ENCODE assay signal across 11 cellular contexts in the genomic region with DNA sequence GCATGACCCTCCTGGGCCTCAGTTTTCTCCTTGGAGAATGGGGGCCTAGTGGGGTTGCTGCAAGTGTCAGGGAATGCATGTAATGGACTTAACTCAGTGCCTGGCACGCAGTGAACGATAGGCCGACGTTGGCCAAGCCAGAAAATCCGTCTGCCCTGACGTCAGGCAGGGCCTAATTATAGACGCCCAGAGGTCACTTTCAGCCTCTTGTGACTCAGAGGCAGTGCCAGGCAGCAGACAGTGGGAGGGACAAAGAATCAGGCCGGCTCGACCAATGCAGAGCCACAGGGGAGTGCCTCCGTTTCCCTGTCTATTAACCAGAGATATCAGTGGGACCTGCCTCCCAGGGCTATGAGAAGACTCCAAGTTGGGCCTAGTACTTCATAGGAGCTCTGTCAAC.
A peak's percentile ranks its signal among the peaks of the same experiment; 100 is the strongest.
DNase-seq lines count a peak whose midpoint lies in the region; ATAC-seq and TF ChIP-seq lines count a peak whose summit lies in the region.
"Had no signal": no experiment of that assay in that cellular context is flagged by ENCODE, and none has a peak within 500 bp of the region (broad histone marks: within the 10 kb centered on the region; RNA-seq: fewer than 3 reads in every experiment).

No MANE protein-coding gene starts in this region.

- H3K4me2 ChIP-seq in GM23338: no peak overlapping the region

- no peak overlapping the region for H3K4me3 ChIP-seq in stomach
- H3K4me3 ChIP-seq in CD8-positive, alpha-beta T cell (ENCODE audit: low read depth, low read length): no peak overlapping the region
- no peak overlapping the region for H3K4me3 ChIP-seq in GM23338
- H3K4me3 ChIP-seq: GM12878, spleen had no signal

- H3K9me3 Mint-ChIP-seq in HFFc6 (no peaks in the 10 kb centered on the region; the same call in 1 of the 2 replicates), GM23338 (no peaks in the 10 kb centered on the region)
- H3K9me3 Mint-ChIP-seq in CD8-positive, alpha-beta T cell: no peaks in the 10 kb centered on the region
- peaks cover 0 to 6% of the 10 kb centered on the region in 2 donors for H3K9me3 Mint-ChIP-seq in stimulated activated naive B cell treated with anti-CD40 and anti-IgM and Interleukin-4, amounts not matched to agents 10 μg/mL and 1 μg/mL and 100 μg/mL, for 72 hours

- H3K27me3 Mint-ChIP-seq in HFFc6 (ENCODE audit: insufficient read depth) (peaks cover 7% of the 10 kb centered on the region; the same call in 1 of the 2 replicates), GM23338 (ENCODE audit: insufficient read depth, low read depth, poor library complexity) (no peaks in the 10 kb centered on the region)
- peaks cover 11% of the 10 kb centered on the region for H3K27me3 Mint-ChIP-seq in CD8-positive, alpha-beta T cell (ENCODE audit: low read depth)
- H3K27me3 Mint-ChIP-seq in stimulated activated naive B cell treated with anti-CD40 and anti-IgM and Interleukin-4, amounts not matched to agents 10 μg/mL and 1 μg/mL and 100 μg/mL, for 72 hours: no peaks in the 10 kb centered on the region

- H3K9me3 ChIP-seq in stomach: no peaks in the 10 kb centered on the region
- H3K9me3 ChIP-seq in CD8-positive, alpha-beta T cell (ENCODE audit: low read length): no peaks in the 10 kb centered on the region

- no peaks in the 10 kb centered on the region for H3K9me2 ChIP-seq in GM23338 (ENCODE audit: insufficient read depth)

- intact Hi-C loops in left colon (cut with DNase I, micrococcal nuclease) (no loop called here), stomach (cut with DNase I; ENCODE audit: low total_unique reads) (no loop called here)
- intact Hi-C loops in CD8-positive, alpha-beta T cell (cut with DNase I, micrococcal nuclease): no loop called here

- peaks cover 18% of the 10 kb centered on the region for H3K79me2 ChIP-seq in GM23338 (replicated peaks; ENCODE audit: insufficient read depth)

- CTCF ChIA-PET in CD8-positive, alpha-beta T cell (lab: Charles Lee): no interaction called here

- peaks cover 13 to 30% (median 24%) of the 10 kb centered on the region in 4 donors for H3K4me1 ChIP-seq in stomach
- no peaks in the 10 kb centered on the region for H3K4me1 ChIP-seq in CD8-positive, alpha-beta T cell (ENCODE audit: insufficient read depth, low read length)
- H3K4me1 ChIP-seq in GM23338 (ENCODE audit: insufficient read depth): peaks cover 6% of the 10 kb centered on the region; the same call in 1 of the 2 replicates

- H3K4me3 Mint-ChIP-seq in HFFc6 (no peak overlapping the region), GM23338 (no peak overlapping the region)
- no peak overlapping the region for H3K4me3 Mint-ChIP-seq in CD8-positive, alpha-beta T cell
- H3K4me3 Mint-ChIP-seq in stimulated activated naive B cell treated with anti-CD40 and anti-IgM and Interleukin-4, amounts not matched to agents 10 μg/mL and 1 μg/mL and 100 μg/mL, for 72 hours: no peak overlapping the region

- peak; percentile 95 for TF ChIP-seq EP300 in stomach (IDR thresholded peaks at IDR 0.05)

- H4K20me1 ChIP-seq in GM23338 (replicated peaks; ENCODE audit: insufficient read depth): peaks cover 21% of the 10 kb centered on the region

- H3K27me3 ChIP-seq in stomach: no peaks in the 10 kb centered on the region
- H3K27me3 ChIP-seq in CD8-positive, alpha-beta T cell (ENCODE audit: insufficient read depth, low read length): no peaks in the 10 kb centered on the region
- no peaks in the 10 kb centered on the region for H3K27me3 ChIP-seq in GM23338 (ENCODE audit: insufficient read depth)
- H3K27me3 ChIP-seq: spleen had no signal

- DNase-seq in HFFc6 (peak; percentile 64), cerebellar cortex (ENCODE audit: low spot score) (peak; percentile 2), left colon (peak; percentile 20 to 61), stomach (peak; percentile 87), GM23338 (ENCODE audit: low spot score) (no peak), GF-D8 (lab: John Stamatoyannopoulos, UW) (no peak)
- no peak for DNase-seq in CD8-positive, alpha-beta T cell
- DNase-seq in stimulated activated naive B cell treated with anti-CD40 and anti-IgM and Interleukin-4, amounts not matched to agents 10 μg/mL and 1 μg/mL and 100 μg/mL, for 72 hours: no peak
- DNase-seq: cortex of kidney, spleen had no signal

- ATAC-seq in left colon: peak; percentile 37
- no peak for ATAC-seq in CD8-positive, alpha-beta T cell
- ATAC-seq in stimulated activated naive B cell treated with anti-CD40 and anti-IgM and Interleukin-4, amounts not matched to agents 10 μg/mL and 1 μg/mL and 100 μg/mL, for 72 hours (replicated peaks): no peak
- no peak for ATAC-seq in GM23338
- ATAC-seq: GM12878 had no signal

- no peak for TF ChIP-seq POLR2A in stomach (IDR thresholded peaks at IDR 0.05)

- peak overlapping the region; percentile 80 to 90 (median 82) for H3K27ac ChIP-seq in stomach
- H3K27ac ChIP-seq in CD8-positive, alpha-beta T cell (ENCODE audit: low read depth, low read length): no peak overlapping the region
- no peak overlapping the region for H3K27ac ChIP-seq in GM23338 (ENCODE audit: low read depth)

- H2AFZ ChIP-seq in GM23338: no peak overlapping the region

- peaks cover 17% of the 10 kb centered on the region; the same call in 1 of the 2 replicates for H3F3A ChIP-seq in GM23338 (replicated peaks; ENCODE audit: low read depth)

- H3K4me1 Mint-ChIP-seq in HFFc6 (ENCODE audit: low read depth): peaks cover 13% of the 10 kb centered on the region
- H3K4me1 Mint-ChIP-seq in CD8-positive, alpha-beta T cell (ENCODE audit: low read depth): no peaks in the 10 kb centered on the region
- no peaks in the 10 kb centered on the region for H3K4me1 Mint-ChIP-seq in stimulated activated naive B cell treated with anti-CD40 and anti-IgM and Interleukin-4, amounts not matched to agents 10 μg/mL and 1 μg/mL and 100 μg/mL, for 72 hours
- peaks cover 18% of the 10 kb centered on the region for H3K4me1 Mint-ChIP-seq in GM23338

- POLR2A ChIA-PET in CD8-positive, alpha-beta T cell (lab: Charles Lee): no interaction called here

- H3K27ac Mint-ChIP-seq in HFFc6: peak overlapping the region; percentile 53; the same call in 1 of the 2 replicates
- no peak overlapping the region for H3K27ac Mint-ChIP-seq in CD8-positive, alpha-beta T cell
- no peak overlapping the region for H3K27ac Mint-ChIP-seq in stimulated activated naive B cell treated with anti-CD40 and anti-IgM and Interleukin-4, amounts not matched to agents 10 μg/mL and 1 μg/mL and 100 μg/mL, for 72 hours
- H3K27ac Mint-ChIP-seq in GM23338: no peak overlapping the region

- no peak for TF ChIP-seq CTCF in HFFc6 (IDR thresholded peaks at IDR 0.05)
- no peak for TF ChIP-seq CTCF in stomach (IDR thresholded peaks at IDR 0.05)
- TF ChIP-seq CTCF in CD8-positive, alpha-beta T cell (IDR thresholded peaks at IDR 0.05): no peak
- TF ChIP-seq CTCF in GM23338 (conservative IDR thresholded peaks at IDR 0.05; ENCODE audit: low read depth in 2 of 2): no peak

- no peaks in the 10 kb centered on the region for H3K36me3 Mint-ChIP-seq in HFFc6 (ENCODE audit: low read depth)
- no peaks in the 10 kb centered on the region for H3K36me3 Mint-ChIP-seq in CD8-positive, alpha-beta T cell
- H3K36me3 Mint-ChIP-seq in stimulated activated naive B cell treated with anti-CD40 and anti-IgM and Interleukin-4, amounts not matched to agents 10 μg/mL and 1 μg/mL and 100 μg/mL, for 72 hours: no peaks in the 10 kb centered on the region
- peaks cover 38% of the 10 kb centered on the region for H3K36me3 Mint-ChIP-seq in GM23338 (ENCODE audit: low read depth)

- H3K36me3 ChIP-seq in stomach (no peaks in the 10 kb centered on the region), GM23338 (ENCODE audit: insufficient read depth) (peaks cover 5% of the 10 kb centered on the region)
- H3K36me3 ChIP-seq in CD8-positive, alpha-beta T cell (ENCODE audit: insufficient read depth, low read length): no peaks in the 10 kb centered on the region
- H3K36me3 ChIP-seq: spleen had no signal

- WGBS in stomach, 5 donors: 14 to 36% (median 29%) methylated on average over 10 of the region's 10 CpGs

TF ChIP-seq in GM23338, 12 proteins besides CTCF, POLR2A, EP300 and RAD21 (continues in another document):
- TF ChIP-seq, protein P1, sequence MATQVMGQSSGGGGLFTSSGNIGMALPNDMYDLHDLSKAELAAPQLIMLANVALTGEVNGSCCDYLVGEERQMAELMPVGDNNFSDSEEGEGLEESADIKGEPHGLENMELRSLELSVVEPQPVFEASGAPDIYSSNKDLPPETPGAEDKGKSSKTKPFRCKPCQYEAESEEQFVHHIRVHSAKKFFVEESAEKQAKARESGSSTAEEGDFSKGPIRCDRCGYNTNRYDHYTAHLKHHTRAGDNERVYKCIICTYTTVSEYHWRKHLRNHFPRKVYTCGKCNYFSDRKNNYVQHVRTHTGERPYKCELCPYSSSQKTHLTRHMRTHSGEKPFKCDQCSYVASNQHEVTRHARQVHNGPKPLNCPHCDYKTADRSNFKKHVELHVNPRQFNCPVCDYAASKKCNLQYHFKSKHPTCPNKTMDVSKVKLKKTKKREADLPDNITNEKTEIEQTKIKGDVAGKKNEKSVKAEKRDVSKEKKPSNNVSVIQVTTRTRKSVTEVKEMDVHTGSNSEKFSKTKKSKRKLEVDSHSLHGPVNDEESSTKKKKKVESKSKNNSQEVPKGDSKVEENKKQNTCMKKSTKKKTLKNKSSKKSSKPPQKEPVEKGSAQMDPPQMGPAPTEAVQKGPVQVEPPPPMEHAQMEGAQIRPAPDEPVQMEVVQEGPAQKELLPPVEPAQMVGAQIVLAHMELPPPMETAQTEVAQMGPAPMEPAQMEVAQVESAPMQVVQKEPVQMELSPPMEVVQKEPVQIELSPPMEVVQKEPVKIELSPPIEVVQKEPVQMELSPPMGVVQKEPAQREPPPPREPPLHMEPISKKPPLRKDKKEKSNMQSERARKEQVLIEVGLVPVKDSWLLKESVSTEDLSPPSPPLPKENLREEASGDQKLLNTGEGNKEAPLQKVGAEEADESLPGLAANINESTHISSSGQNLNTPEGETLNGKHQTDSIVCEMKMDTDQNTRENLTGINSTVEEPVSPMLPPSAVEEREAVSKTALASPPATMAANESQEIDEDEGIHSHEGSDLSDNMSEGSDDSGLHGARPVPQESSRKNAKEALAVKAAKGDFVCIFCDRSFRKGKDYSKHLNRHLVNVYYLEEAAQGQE (IDR thresholded peaks at IDR 0.05; ENCODE audit: unreplicated experiment): no peak
- TF ChIP-seq EZH2 (IDR thresholded peaks at IDR 0.05; ENCODE audit: low read depth, unreplicated experiment) (no peak), POLR2AphosphoS5 (IDR thresholded peaks at IDR 0.05; ENCODE audit: low read depth) (no peak), NANOG (IDR thresholded peaks at IDR 0.05; ENCODE audit: borderline replicate concordance) (no peak), ZNF331 (CRISPR knock-in tag; IDR thresholded peaks at IDR 0.05; ENCODE audit: low read depth) (no peak), CREB1 (CRISPR knock-in tag; IDR thresholded peaks at IDR 0.05; ENCODE audit: low read depth) (no peak), EZH2phosphoT487 (IDR thresholded peaks at IDR 0.05; ENCODE audit: unreplicated experiment) (no peak), JUNB (IDR thresholded peaks at IDR 0.05; ENCODE audit: unreplicated experiment) (no peak), ZNF114 (CRISPR knock-in tag; IDR thresholded peaks at IDR 0.05) (no peak)

Comparison
In these comparisons a context has a peak if more than half of its experiments do, and no peak if none do; other contexts are left out.
1. DNase-seq: peak in HFFc6 (single experiment), cerebellar cortex (single experiment), left colon (2 of 2) and stomach (single experiment); none in CD8-positive, alpha-beta T cell (0 of 7), stimulated activated naive B cell treated with anti-CD40 and anti-IgM and Interleukin-4, amounts not matched to agents 10 μg/mL and 1 μg/mL and 100 μg/mL, for 72 hours (single experiment), GM23338 (single experiment) and GF-D8 (single experiment).
2. H3K27ac ChIP-seq: peak in stomach (5 of 5); none in CD8-positive, alpha-beta T cell (single experiment) and GM23338 (single experiment).